ENCODE assay signal across 16 cellular contexts in genomic region chr17:80802626-80803450, GRCh38.
"Had no signal": no experiment of that assay in that cellular context is flagged by ENCODE, and none has a peak within 500 bp of the region (broad histone marks: within the 10 kb centered on the region; RNA-seq: fewer than 3 reads in every experiment).

No MANE protein-coding gene starts in this region.

- H3K27ac ChIP-seq: adrenal gland, esophagus squamous epithelium, lower lobe of right lung, neutrophil, parathyroid adenoma, sigmoid colon, SJCRH30, stomach, thoracic aorta had no signal

- H3K36me3 ChIP-seq: adrenal gland, neutrophil, sigmoid colon, thoracic aorta had no signal

- DNase-seq: activated CD4-positive, alpha-beta T cell treated with anti-CD3 and anti-CD28 coated beads for 1 hour; activated naive CD4-positive, alpha-beta T cell treated with anti-CD3 and anti-CD28 coated beads, Interleukin-2, amount 50 U/mL, for 16 hours; esophagus squamous epithelium; hippocampal formation; lower lobe of right lung; sigmoid colon; SJCRH30; stimulated activated CD4-positive, alpha-beta T cell treated with anti-CD3 and anti-CD28 coated beads, Interleukin-2, amount 100 ng/mL, for 24 hours; stomach had no signal

- H2AFZ ChIP-seq: parathyroid adenoma had no signal

- H3K4me3 Mint-ChIP-seq: activated T-helper 17 cell treated with anti-CD3 and anti-CD28 coated beads, Interleukin-2, amount 50 U/mL, for 72 hours; mesothelial cell of epicardium had no signal

- H3K27me3 Mint-ChIP-seq: activated T-helper 17 cell treated with anti-CD3 and anti-CD28 coated beads, Interleukin-2, amount 50 U/mL, for 72 hours had no signal

- H3K27me3 ChIP-seq: adrenal gland, esophagus squamous epithelium, neutrophil, sigmoid colon, SJCRH30, stomach had no signal

- ATAC-seq: activated T-helper 17 cell treated with anti-CD3 and anti-CD28 coated beads, Interleukin-2, amount 50 U/mL, for 72 hours; lower lobe of right lung had no signal

- H3K4me3 ChIP-seq: adrenal gland, esophagus squamous epithelium, lower lobe of right lung, sigmoid colon, SJCRH30, stomach, thoracic aorta had no signal

- H3K4me1 Mint-ChIP-seq: activated T-helper 17 cell treated with anti-CD3 and anti-CD28 coated beads, Interleukin-2, amount 50 U/mL, for 72 hours; mesothelial cell of epicardium had no signal

- H3K9ac ChIP-seq: parathyroid adenoma had no signal

- H3K4me1 ChIP-seq: adrenal gland, esophagus squamous epithelium, lower lobe of right lung, parathyroid adenoma, sigmoid colon, stomach had no signal

- FAIRE-seq: colon had no signal

- H3K9me3 ChIP-seq: neutrophil, thoracic aorta had no signal

- H3K27ac Mint-ChIP-seq: mesothelial cell of epicardium had no signal
